22 cellular contexts compared by ENCODE assay signal in the genomic region with DNA sequence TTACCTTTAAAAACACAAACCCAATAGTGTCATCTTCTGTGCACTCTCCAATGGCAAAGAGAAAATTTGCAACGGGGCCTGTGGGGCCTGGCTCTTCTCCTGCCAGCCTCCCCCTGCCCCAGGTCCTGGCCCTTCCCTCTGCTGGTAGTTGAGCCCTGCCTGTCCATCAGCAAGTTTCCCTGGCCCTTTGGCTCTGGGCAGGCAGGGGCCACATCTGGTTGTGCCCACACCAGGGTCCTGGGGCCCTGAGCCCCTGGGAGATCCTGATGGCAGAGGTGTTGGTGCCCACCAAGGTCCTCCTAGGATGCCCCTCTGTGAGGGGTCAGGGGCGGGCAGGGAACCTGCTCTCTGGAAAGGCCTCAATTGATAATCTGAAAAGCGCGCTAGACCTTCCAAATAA.
A peak's percentile ranks its signal among the peaks of the same experiment; 100 is the strongest.
DNase-seq lines count a peak whose midpoint lies in the region; ATAC-seq and TF ChIP-seq lines count a peak whose summit lies in the region.
"Had no signal": no experiment of that assay in that cellular context is flagged by ENCODE, and none has a peak within 500 bp of the region (broad histone marks: within the 10 kb centered on the region; RNA-seq: fewer than 3 reads in every experiment).

No MANE protein-coding gene starts in this region.

- H3K9me3 ChIP-seq in esophagus squamous epithelium, result peaks cover 0 to 3% (median 0%) of the 10 kb centered on the region in 3 donors

- DNase-seq in AG20443 (ENCODE audit: low spot score) (peak; percentile 5), coronary artery (ENCODE audit: low spot score) (peak; percentile 43), mesenteric fat pad (ENCODE audit: low spot score) (peak; percentile 59), esophagus squamous epithelium (lab: John Stamatoyannopoulos, UW) (no peak)
- DNase-seq: BE2C; C1 segment of cervical spinal cord; CD4-positive, alpha-beta memory T cell; CD4-positive, CD25-positive, alpha-beta regulatory T cell; CD8-positive, alpha-beta memory T cell; COR-L47; DMS 273 treated with DMSO at 0.1 percent for 48 hours; DMS153; DMS53; DMS79; DND-41; EL; GDM1 had no signal

- ATAC-seq in GM21737 (IDR thresholded peaks at IDR 0.05; ENCODE audit: unreplicated experiment), result no peak
- ATAC-seq: GM12878 had no signal

- peaks cover 0 to 10% (median 0%) of the 10 kb centered on the region in 3 donors for H3K4me1 ChIP-seq in esophagus squamous epithelium
- H3K4me1 ChIP-seq: A549, BE2C, BLaER1 had no signal

- no peaks in the 10 kb centered on the region for H3K27me3 ChIP-seq in esophagus squamous epithelium
- H3K27me3 ChIP-seq: BE2C, BLaER1 had no signal

- no peak for TF ChIP-seq CTCF in coronary artery (IDR thresholded peaks at IDR 0.05)
- TF ChIP-seq CTCF in esophagus squamous epithelium (IDR thresholded peaks at IDR 0.05), result no peak

- H3K27ac ChIP-seq in coronary artery (no peak overlapping the region), esophagus squamous epithelium (no peak overlapping the region)
- H3K27ac ChIP-seq: 22Rv1, A549, BLaER1 had no signal

- WGBS in esophagus squamous epithelium, 2 donors, result 52% methylated on average over 2 of the region's 4 CpGs; no CpG with 5 or more reads in 1 of the 2 donors

- H3K36me3 ChIP-seq in esophagus squamous epithelium, result no peaks in the 10 kb centered on the region
- H3K36me3 ChIP-seq: BE2C, BLaER1 had no signal

- no peak for TF ChIP-seq POLR2A in esophagus squamous epithelium (IDR thresholded peaks at IDR 0.05)

- no peak overlapping the region for H3K4me3 ChIP-seq in coronary artery
- H3K4me3 ChIP-seq in esophagus squamous epithelium, result no peak overlapping the region
- H3K4me3 ChIP-seq: A549, BLaER1, GM12878 had no signal

- intact Hi-C loops in esophagus squamous epithelium (cut with DNase I), result no loop called here
